Comparison of ENCODE assay signal across 6 cellular contexts in genomic region chr13:39556856-39557255, GRCh38. TPM values are rescaled to one million over a fixed set of nuclear protein-coding genes. Genes with fewer than 3 reads are reported as not detected.
"Had no signal": no experiment of that assay in that cellular context is flagged by ENCODE, and none has a peak within 500 bp of the region (broad histone marks: within the 10 kb centered on the region; RNA-seq: fewer than 3 reads in every experiment).

No MANE protein-coding gene starts in this region.

- H3K36me3 Mint-ChIP-seq: IgD-negative memory B cell had no signal

- H3K27ac ChIP-seq: HL-60 had no signal

- ATAC-seq: HepG2, K562 had no signal

- H3K9me3 Mint-ChIP-seq: IgD-negative memory B cell had no signal

- H3K4me3 ChIP-seq: K562 had no signal

- DNase-seq: IMR-90 had no signal

- H3K4me1 Mint-ChIP-seq: IgD-negative memory B cell had no signal

- H3K27ac Mint-ChIP-seq: IgD-negative memory B cell had no signal

- H3K4me3 Mint-ChIP-seq: IgD-negative memory B cell had no signal

RNA-seq across cellular contexts. Expression of gene LHFPL6, which starts 46.1 kb away (rescaled TPM):
- total RNA-seq: HepG2, HT-29 had no signal
- polyA plus RNA-seq: HepG2, IgD-negative memory B cell, K562 had no signal
